In genomic region chr14:74568896-74569295, GRCh38 we compare ENCODE assay signal across 15 cellular contexts. TPM values are rescaled to one million over a fixed set of nuclear protein-coding genes. Genes with fewer than 3 reads are reported as not detected.
DNase-seq lines count a peak whose midpoint lies in the region; ATAC-seq and TF ChIP-seq lines count a peak whose summit lies in the region.
"Had no signal": no experiment of that assay in that cellular context is flagged by ENCODE, and none has a peak within 500 bp of the region (broad histone marks: within the 10 kb centered on the region; RNA-seq: fewer than 3 reads in every experiment).

No MANE protein-coding gene starts in this region.

- no peak for ATAC-seq in GM19324 (IDR thresholded peaks at IDR 0.05; ENCODE audit: low FRiP score, unreplicated experiment)
- ATAC-seq in GM19455 (IDR thresholded peaks at IDR 0.05; ENCODE audit: unreplicated experiment), result no peak
- ATAC-seq: activated T-helper 17 cell treated with anti-CD3 and anti-CD28 coated beads, Interleukin-2, amount 50 U/mL, for 72 hours; HCT116 had no signal

- DNase-seq in ascending aorta (ENCODE audit: low spot score in 2 of 2) (no peak), fibroblast of peridontal ligament (ENCODE audit: extremely low read depth) (peak; percentile 37), mucosa of gallbladder (ENCODE audit: low spot score) (peak; percentile 43), thyroid gland (peak; percentile 67 to 73), NCI-H1436 (lab: John Stamatoyannopoulos, UW) (no peak)
- no peak for DNase-seq in effector memory CD4-positive, alpha-beta T cell
- DNase-seq: MG63, NCI-H187 treated with DMSO at 0.1 percent for 48 hours, SHP77 treated with DMSO at 0.1 percent for 48 hours, T-helper 2 cell had no signal

- intact Hi-C loops in ascending aorta (cut with DNase I), result loop anchor here (5.0 kb wide), 1 partner anchor 33 kb away; no protein-coding TSS in a partner anchor
- intact Hi-C loops in thyroid gland (cut with DNase I), result no loop called here

- H3K27ac ChIP-seq in ascending aorta (peak overlapping the region; percentile 91 to 94), thyroid gland (peak overlapping the region; percentile 96)
- no peak overlapping the region for H3K27ac ChIP-seq in effector memory CD4-positive, alpha-beta T cell (ENCODE audit: insufficient read depth, low read length, poor library complexity, severe bottlenecking)
- H3K27ac ChIP-seq: parathyroid adenoma had no signal

- WGBS in thyroid gland, 2 donors, result 29 to 35% methylated on average over 3 of the region's 3 CpGs

- TF ChIP-seq CTCF in ascending aorta (IDR thresholded peaks at IDR 0.05) (no peak), thyroid gland (IDR thresholded peaks at IDR 0.05) (no peak)

- no peak for TF ChIP-seq POLR2A in thyroid gland (IDR thresholded peaks at IDR 0.05)

- H3K36me3 ChIP-seq in ascending aorta (no peaks in the 10 kb centered on the region), thyroid gland (no peaks in the 10 kb centered on the region)
- no peaks in the 10 kb centered on the region for H3K36me3 ChIP-seq in effector memory CD4-positive, alpha-beta T cell (ENCODE audit: control insufficient read depth, insufficient read depth, low read length)
- H3K36me3 ChIP-seq: MG63 had no signal

- H3K4me3 ChIP-seq in ascending aorta, result no peak overlapping the region
- H3K4me3 ChIP-seq in thyroid gland (replicated peaks in 1 of 3), result no peak overlapping the region
- H3K4me3 ChIP-seq in effector memory CD4-positive, alpha-beta T cell (ENCODE audit: insufficient read depth, low read depth, low read length, poor library complexity, severe bottlenecking), result no peak overlapping the region
- H3K4me3 ChIP-seq: MG63 had no signal

- peaks cover 55 to 88% of the 10 kb centered on the region in 2 donors for H3K4me1 ChIP-seq in ascending aorta
- H3K4me1 ChIP-seq in thyroid gland, result peaks cover 78 to 86% of the 10 kb centered on the region in 2 donors
- H3K4me1 ChIP-seq in effector memory CD4-positive, alpha-beta T cell (ENCODE audit: control insufficient read depth, insufficient read depth, low read length, poor library complexity, severe bottlenecking), result peaks cover 18% of the 10 kb centered on the region

- no peaks in the 10 kb centered on the region for H3K27me3 ChIP-seq in ascending aorta
- H3K27me3 ChIP-seq in thyroid gland, result no peaks in the 10 kb centered on the region
- no peaks in the 10 kb centered on the region for H3K27me3 ChIP-seq in effector memory CD4-positive, alpha-beta T cell (replicated peaks; ENCODE audit: control insufficient read depth, insufficient read depth, low read length, poor library complexity, severe bottlenecking)
- H3K27me3 ChIP-seq: MG63 had no signal

- H3K9me3 ChIP-seq in ascending aorta (no peaks in the 10 kb centered on the region), thyroid gland (no peaks in the 10 kb centered on the region)
- no peaks in the 10 kb centered on the region for H3K9me3 ChIP-seq in effector memory CD4-positive, alpha-beta T cell (ENCODE audit: control insufficient read depth, low read length)
- H3K9me3 ChIP-seq: MG63 had no signal

RNA-seq across cellular contexts. Expression of gene LTBP2, which starts 43.1 kb away (rescaled TPM):
- total RNA-seq in ascending aorta (383 TPM), mucosa of gallbladder (84.9 TPM), thyroid gland (100 to 1,000 TPM in 3 of 4 donors, 10 to 100 TPM in 1; 81.3 to 240 (median 189) TPM)

Comparison
In these comparisons a context has a peak if more than half of its experiments do, and no peak if none do; other contexts are left out.
1. DNase-seq: peak in fibroblast of peridontal ligament (single experiment), mucosa of gallbladder (single experiment) and thyroid gland (2 of 2); none in ascending aorta (0 of 2), NCI-H1436 (single experiment) and effector memory CD4-positive, alpha-beta T cell (0 of 3).